Comparison of ENCODE assay signal across 8 cellular contexts in genomic region chr7:44565097-44565794, GRCh38. TPM values are rescaled to one million over a fixed set of nuclear protein-coding genes. Genes with fewer than 3 reads are reported as not detected.
DNase-seq lines count a peak whose midpoint lies in the region; ATAC-seq and TF ChIP-seq lines count a peak whose summit lies in the region.

No MANE protein-coding gene starts in this region.

- peaks cover 33 to 61% of the 10 kb centered on the region in 2 experiments for H3K36me3 ChIP-seq in SK-N-SH (replicated peaks in 1 of 2; ENCODE audit: control insufficient read depth in 1 of 2, insufficient read depth in 2 of 2, low read length in 1 of 2)
- H3K36me3 ChIP-seq in parathyroid adenoma (ENCODE audit: control insufficient read depth, insufficient read depth, low read length): no peaks in the 10 kb centered on the region

- H3K27ac Mint-ChIP-seq in IgD-negative memory B cell: peak overlapping the region in 2 of 3 donors; percentile 22 to 59

- H3K4me2 ChIP-seq in SK-N-SH: no peak overlapping the region
- no peak overlapping the region for H3K4me2 ChIP-seq in parathyroid adenoma (ENCODE audit: low read length)

- peak overlapping the region in 1 of 4 donors; percentile 61 for H3K4me3 Mint-ChIP-seq in IgD-negative memory B cell

- no peaks in the 10 kb centered on the region for H3K9me2 ChIP-seq in SK-N-SH

- H3K9me3 Mint-ChIP-seq in IgD-negative memory B cell: no peaks in the 10 kb centered on the region

- peaks cover 10% of the 10 kb centered on the region for H4K20me1 ChIP-seq in SK-N-SH (ENCODE audit: insufficient read depth)

- peaks cover 0 to 6% (median 2%) of the 10 kb centered on the region in 3 donors for H3K4me1 Mint-ChIP-seq in IgD-negative memory B cell

- H3F3A ChIP-seq in SK-N-SH (replicated peaks; ENCODE audit: insufficient read depth): peaks cover 8% of the 10 kb centered on the region

- 67% methylated on average over 7 of the region's 13 CpGs for WGBS in SK-N-SH (ENCODE audit: low lambda C conversion rate)

- H2AFZ ChIP-seq in SK-N-SH (ENCODE audit: low read depth): no peak overlapping the region
- H2AFZ ChIP-seq in parathyroid adenoma: no peak overlapping the region

- no peak overlapping the region for H3K9ac ChIP-seq in SK-N-SH
- H3K9ac ChIP-seq in parathyroid adenoma: no peak overlapping the region

- H3K4me1 ChIP-seq in SK-N-SH (ENCODE audit: control insufficient read depth in 1 of 2, insufficient read depth in 2 of 2, low read depth in 1 of 2, low read length in 1 of 2): peaks cover 4 to 5% of the 10 kb centered on the region in 2 experiments; a peak in 2 of 4 replicates
- H3K4me1 ChIP-seq in parathyroid adenoma: peaks cover 14% of the 10 kb centered on the region

- CTCF ChIA-PET in SK-N-SH (lab: Yijun Ruan, JAX): interaction anchor here (0.5 to 7.2 kb wide), 67 partner anchors 9 to 573 kb away, joined by 3 to 98 read pairs (median 4); partner anchors contain the start of genes DDX56, H2AZ2, NPC1L1 and NUDCD3

- TF ChIP-seq CTCF in AG10803 (conservative IDR thresholded peaks at IDR 0.05; ENCODE audit: low read length) (peak; percentile 92), SK-N-SH (IDR thresholded peaks at IDR 0.05) (peak; percentile 99), parathyroid adenoma (IDR thresholded peaks at IDR 0.05) (peak; percentile 98)

- no peak for TF ChIP-seq EP300 in SK-N-SH (IDR thresholded peaks at IDR 0.05; ENCODE audit: borderline replicate concordance in 1 of 2, low read depth in 1 of 2, low read length in 1 of 2)

- ATAC-seq in GM18868 (IDR thresholded peaks at IDR 0.05; ENCODE audit: unreplicated experiment) (peak; percentile 74), HG03135 (IDR thresholded peaks at IDR 0.05; ENCODE audit: unreplicated experiment) (no peak)

- no peaks in the 10 kb centered on the region for H3K27me3 ChIP-seq in SK-N-SH (ENCODE audit: insufficient read depth)
- no peaks in the 10 kb centered on the region for H3K27me3 ChIP-seq in parathyroid adenoma (ENCODE audit: control insufficient read depth, insufficient read depth, low read length)

- peak; percentile 78 for TF ChIP-seq RAD21 in SK-N-SH (IDR thresholded peaks at IDR 0.05; ENCODE audit: low read length)

- POLR2A ChIA-PET in SK-N-SH (lab: Yijun Ruan, JAX): interaction anchor here (0.5 to 3.3 kb wide), 7 partner anchors 9 to 365 kb away, joined by 3 to 12 read pairs (median 4); partner anchors contain the start of genes DDX56, NUDCD3 and YKT6

- no peaks in the 10 kb centered on the region for H3K36me3 Mint-ChIP-seq in IgD-negative memory B cell

- DNase-seq in AG10803 (ENCODE audit: low read depth) (peak; percentile 51), SK-N-SH (peak; percentile 80), glomerular visceral epithelial cell (ENCODE audit: extremely low spot score) (peak; percentile 64)
- peak; percentile 65 for DNase-seq in activated naive CD4-positive, alpha-beta T cell treated with anti-CD3 and anti-CD28 coated beads, Interleukin-2, amount 50 U/mL, for 16 hours

- H3K9me3 ChIP-seq in SK-N-SH: no peaks in the 10 kb centered on the region
- no peaks in the 10 kb centered on the region for H3K9me3 ChIP-seq in parathyroid adenoma (ENCODE audit: control insufficient read depth, low read length)

- no peak overlapping the region for H3K4me3 ChIP-seq in AG10803 (ENCODE audit: low read length)
- no peak overlapping the region; a peak in 1 of 4 replicates for H3K4me3 ChIP-seq in SK-N-SH (ENCODE audit: low read depth in 2 of 2, low read length in 1 of 2)
- H3K4me3 ChIP-seq in parathyroid adenoma (ENCODE audit: low read depth, low read length): no peak overlapping the region

- no peaks in the 10 kb centered on the region for H3K27me3 Mint-ChIP-seq in IgD-negative memory B cell

- H3K79me2 ChIP-seq in SK-N-SH (ENCODE audit: insufficient read depth) (peaks cover 3% of the 10 kb centered on the region; the same call in 1 of the 2 replicates), parathyroid adenoma (no peaks in the 10 kb centered on the region)

- H3K27ac ChIP-seq in SK-N-SH (ENCODE audit: low read depth in 2 of 2, low read length in 1 of 2) (no peak overlapping the region), parathyroid adenoma (no peak overlapping the region)

TF ChIP-seq in SK-N-SH, 30 proteins besides CTCF, POLR2A, EP300 and RAD21:
- TF ChIP-seq SMC3 (IDR thresholded peaks at IDR 0.05; ENCODE audit: low read depth, low read length) (peak; percentile 90), SIN3A (IDR thresholded peaks at IDR 0.05; ENCODE audit: borderline replicate concordance, low read depth, low read length) (no peak)

RNA-seq across cellular contexts. Expression of gene DDX56, which starts 8.5 kb away (rescaled TPM):
- 52.0 TPM for polyA plus RNA-seq in IgD-negative memory B cell
- polyA plus RNA-seq in SK-N-SH (2012; rRNA removed): 97.1 and 126 TPM in 2 replicates
- polyA plus RNA-seq in SK-N-SH (2012; cell fraction: cytosol; rRNA removed): 44.8 and 68.5 TPM in 2 replicates
- 227 and 338 TPM in 2 replicates for polyA plus RNA-seq in SK-N-SH (2012; cell fraction: nucleus; rRNA removed)

RNA-seq across cellular contexts. Expression of gene TMED4, which starts 16.8 kb away (rescaled TPM):
- polyA plus RNA-seq in IgD-negative memory B cell: 59.9 TPM
- 145 and 192 TPM in 2 replicates for polyA plus RNA-seq in SK-N-SH (2012; rRNA removed)
- polyA plus RNA-seq in SK-N-SH (2012; cell fraction: cytosol; rRNA removed): 101 and 126 TPM in 2 replicates
- polyA plus RNA-seq in SK-N-SH (2012; cell fraction: nucleus; rRNA removed): 144 and 182 TPM in 2 replicates

RNA-seq across cellular contexts. Expression of gene NPC1L1, which starts 24.1 kb away (rescaled TPM):
- polyA plus RNA-seq in IgD-negative memory B cell (not detected), SK-N-SH (2012; rRNA removed) (0.03 TPM in 1 of 2 replicates, not detected in the other)
- polyA plus RNA-seq in SK-N-SH (2012; cell fraction: cytosol; rRNA removed): under 0.01 TPM in 1 of 2 replicates, not detected in the other
- polyA plus RNA-seq in SK-N-SH (2012; cell fraction: nucleus; rRNA removed): 0.05 and 0.12 TPM in 2 replicates

RNA-seq across cellular contexts. Expression of gene OGDH, which starts 41.2 kb away (rescaled TPM):
- polyA plus RNA-seq in IgD-negative memory B cell: 26.6 TPM
- 58.2 and 69.4 TPM in 2 replicates for polyA plus RNA-seq in SK-N-SH (2012; rRNA removed)
- polyA plus RNA-seq in SK-N-SH (2012; cell fraction: cytosol; rRNA removed): 35.2 and 49.5 TPM in 2 replicates
- 71.1 and 78.7 TPM in 2 replicates for polyA plus RNA-seq in SK-N-SH (2012; cell fraction: nucleus; rRNA removed)
